In the genomic region with DNA sequence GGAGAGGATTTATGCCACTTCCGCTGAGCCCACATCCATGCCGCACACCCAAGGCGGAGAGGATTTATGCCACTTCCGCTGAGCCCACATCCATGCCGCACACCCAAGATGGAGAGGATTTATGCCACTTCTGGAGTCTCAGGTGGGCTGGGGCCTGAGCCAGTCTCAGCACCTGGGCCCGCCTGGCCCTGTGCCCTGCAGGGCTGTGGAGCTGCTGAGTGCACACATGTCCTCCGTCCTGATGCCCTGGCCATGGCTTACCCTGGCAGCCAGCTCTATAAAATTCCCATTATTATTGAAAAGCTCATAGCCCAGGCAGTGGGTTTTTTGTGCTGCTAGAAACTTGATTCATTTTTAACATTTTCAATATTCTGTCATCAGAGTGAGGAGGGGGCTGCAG, we compare ENCODE assay signal across 13 cellular contexts.
DNase-seq lines count a peak whose midpoint lies in the region; TF ChIP-seq lines count a peak whose summit lies in the region.
"Had no signal": no experiment of that assay in that cellular context is flagged by ENCODE, and none has a peak within 500 bp of the region (broad histone marks: within the 10 kb centered on the region; RNA-seq: fewer than 3 reads in every experiment).

No MANE protein-coding gene starts in this region.

- intact Hi-C loops in activated CD4-positive, alpha-beta T cell treated with anti-CD3 and anti-CD28 coated beads, Interleukin-2, amount 10 ng/mL, durations not matched to agents 24 days and 14 days (cut with micrococcal nuclease): no loop called here

- no peak for TF ChIP-seq CTCF in mesothelial cell of epicardium (IDR thresholded peaks at IDR 0.05; ENCODE audit: unreplicated experiment)

- DNase-seq in G401 (ENCODE audit: low spot score) (peak; percentile 65), cerebellar cortex (ENCODE audit: low spot score) (peak; percentile 49), immature natural killer cell (no peak), mesothelial cell of epicardium (ENCODE audit: low spot score in 2 of 2, unreplicated experiment in 2 of 2) (no peak), GM19238 (ENCODE audit: insufficient read length, low spot score) (no peak)
- no peak for DNase-seq in activated CD4-positive, alpha-beta T cell treated with anti-CD3 and anti-CD28 coated beads, Interleukin-2, amount 10 ng/mL, durations not matched to agents 24 days and 14 days
- DNase-seq: Calu3; CD4-positive, alpha-beta memory T cell; COR-L47; DMS53; DMS79 treated with DMSO at 0.1 percent for 48 hours; GM23248; HCEC 1CT had no signal

- in situ Hi-C loops in G401 (cut with HindIII; ENCODE audit: low sequenced_read_pairs): no loop called here

- H3K4me3 Mint-ChIP-seq in immature natural killer cell (no peak overlapping the region), mesothelial cell of epicardium (no peak overlapping the region)
- H3K4me3 Mint-ChIP-seq in activated CD4-positive, alpha-beta T cell treated with anti-CD3 and anti-CD28 coated beads, Interleukin-2, amount 10 ng/mL, durations not matched to agents 24 days and 14 days: no peak overlapping the region
- H3K4me3 Mint-ChIP-seq: CD4-positive, alpha-beta memory T cell had no signal

- H3K4me1 Mint-ChIP-seq in immature natural killer cell: peaks cover 27 to 35% of the 10 kb centered on the region in 2 donors
- peaks cover 3% of the 10 kb centered on the region for H3K4me1 Mint-ChIP-seq in mesothelial cell of epicardium
- H3K4me1 Mint-ChIP-seq in activated CD4-positive, alpha-beta T cell treated with anti-CD3 and anti-CD28 coated beads, Interleukin-2, amount 10 ng/mL, durations not matched to agents 24 days and 14 days: no peaks in the 10 kb centered on the region
- H3K4me1 Mint-ChIP-seq: CD4-positive, alpha-beta memory T cell had no signal

- H3K36me3 Mint-ChIP-seq in immature natural killer cell (peaks cover 0 to 4% (median 0%) of the 10 kb centered on the region in 3 donors), mesothelial cell of epicardium (peaks cover 57% of the 10 kb centered on the region)
- no peaks in the 10 kb centered on the region for H3K36me3 Mint-ChIP-seq in activated CD4-positive, alpha-beta T cell treated with anti-CD3 and anti-CD28 coated beads, Interleukin-2, amount 10 ng/mL, durations not matched to agents 24 days and 14 days (ENCODE audit: low read depth)
- H3K36me3 Mint-ChIP-seq: CD4-positive, alpha-beta memory T cell had no signal

- H3K27ac Mint-ChIP-seq in immature natural killer cell (peak overlapping the region in 4 of 6 donors; percentile 49 to 84 (median 64)), mesothelial cell of epicardium (no peak overlapping the region)
- no peak overlapping the region for H3K27ac Mint-ChIP-seq in activated CD4-positive, alpha-beta T cell treated with anti-CD3 and anti-CD28 coated beads, Interleukin-2, amount 10 ng/mL, durations not matched to agents 24 days and 14 days
- H3K27ac Mint-ChIP-seq: CD4-positive, alpha-beta memory T cell had no signal

- H3K9me3 Mint-ChIP-seq in immature natural killer cell: peaks cover 0 to 6% (median 0%) of the 10 kb centered on the region in 6 donors
- peaks cover 5% of the 10 kb centered on the region for H3K9me3 Mint-ChIP-seq in mesothelial cell of epicardium
- H3K9me3 Mint-ChIP-seq in activated CD4-positive, alpha-beta T cell treated with anti-CD3 and anti-CD28 coated beads, Interleukin-2, amount 10 ng/mL, durations not matched to agents 24 days and 14 days: no peaks in the 10 kb centered on the region

- H3K27me3 Mint-ChIP-seq in immature natural killer cell (ENCODE audit: low read depth in 3 of 3) (peaks cover 13 to 16% (median 15%) of the 10 kb centered on the region in 3 donors), mesothelial cell of epicardium (ENCODE audit: low read depth) (no peaks in the 10 kb centered on the region)
- H3K27me3 Mint-ChIP-seq in activated CD4-positive, alpha-beta T cell treated with anti-CD3 and anti-CD28 coated beads, Interleukin-2, amount 10 ng/mL, durations not matched to agents 24 days and 14 days: no peaks in the 10 kb centered on the region

Comparison
In these comparisons a context has a peak if more than half of its experiments do, and no peak if none do; other contexts are left out.
1. DNase-seq: peak in G401 (single experiment) and cerebellar cortex (single experiment); none in immature natural killer cell (0 of 3), mesothelial cell of epicardium (0 of 2), GM19238 (single experiment) and activated CD4-positive, alpha-beta T cell treated with anti-CD3 and anti-CD28 coated beads, Interleukin-2, amount 10 ng/mL, durations not matched to agents 24 days and 14 days (single experiment).
2. H3K27ac Mint-ChIP-seq: peak in immature natural killer cell (4 of 6); none in mesothelial cell of epicardium (single experiment) and activated CD4-positive, alpha-beta T cell treated with anti-CD3 and anti-CD28 coated beads, Interleukin-2, amount 10 ng/mL, durations not matched to agents 24 days and 14 days (single experiment).